24 cellular contexts compared by ENCODE assay signal in genomic region chr17:19315104-19315503, GRCh38. TPM values are rescaled to one million over a fixed set of nuclear protein-coding genes. Genes with fewer than 3 reads are reported as not detected.
A peak's percentile ranks its signal among the peaks of the same experiment; 100 is the strongest.
DNase-seq lines count a peak whose midpoint lies in the region; ATAC-seq and TF ChIP-seq lines count a peak whose summit lies in the region.
"Had no signal": no experiment of that assay in that cellular context is flagged by ENCODE, and none has a peak within 500 bp of the region (broad histone marks: within the 10 kb centered on the region; RNA-seq: fewer than 3 reads in every experiment).

No MANE protein-coding gene starts in this region.

- H3K4me1 ChIP-seq in lower lobe of right lung (peaks cover 19% of the 10 kb centered on the region), sigmoid colon (peaks cover 0 to 27% (median 6%) of the 10 kb centered on the region in 4 donors), stomach (peaks cover 0 to 22% (median 0%) of the 10 kb centered on the region in 4 donors)
- H3K4me1 ChIP-seq: Caco-2 had no signal

- H3K27me3 ChIP-seq in lower lobe of right lung (ENCODE audit: low read depth) (no peaks in the 10 kb centered on the region), sigmoid colon (no peaks in the 10 kb centered on the region), stomach (no peaks in the 10 kb centered on the region)
- H3K27me3 ChIP-seq: SJSA1 had no signal

- H3K9me3 ChIP-seq in lower lobe of right lung (no peaks in the 10 kb centered on the region), sigmoid colon (no peaks in the 10 kb centered on the region), stomach (no peaks in the 10 kb centered on the region)
- H3K9me3 ChIP-seq: Caco-2, SJSA1 had no signal

- peak; percentile 13 for DNase-seq in lower lobe of right lung
- DNase-seq in sigmoid colon = peak; percentile 21
- DNase-seq in type B pancreatic cell (ENCODE audit: extremely low spot score, unreplicated experiment) = no peak
- no peak for DNase-seq in amniotic stem cell (lab: John Stamatoyannopoulos, UW)
- no peak for DNase-seq in RKO (ENCODE audit: low spot score)
- DNase-seq in DMS53 treated with DMSO at 0.1 percent for 48 hours (lab: John Stamatoyannopoulos, UW; ENCODE audit: unreplicated experiment) = no peak
- DNase-seq in stomach = no peak
- DNase-seq: Caco-2; CD4-positive, alpha-beta memory T cell; DMS 273 treated with DMSO at 0.1 percent for 48 hours; DND-41; GOT3; HCEC 1CT; MV-4-11; NCI-H1105 treated with DMSO at 0.1 percent for 48 hours; NCI-H2081; NCI-H2171; NCI-H446; NCI-H526; OCI-M1 had no signal

- peaks cover 16% of the 10 kb centered on the region for H3K36me3 Mint-ChIP-seq in type B pancreatic cell

- TF ChIP-seq EP300 in sigmoid colon (IDR thresholded peaks at IDR 0.05) (no peak), stomach (IDR thresholded peaks at IDR 0.05) (no peak)

- H3K27ac Mint-ChIP-seq in type B pancreatic cell = peak overlapping the region; percentile 22
- H3K27ac Mint-ChIP-seq: CD4-positive, alpha-beta memory T cell; IgD-negative memory B cell had no signal

- peak overlapping the region; percentile 24 for H3K27ac ChIP-seq in cingulate gyrus (ENCODE audit: low read depth, low read length)
- no peak overlapping the region for H3K27ac ChIP-seq in lower lobe of right lung
- H3K27ac ChIP-seq in sigmoid colon = no peak overlapping the region
- H3K27ac ChIP-seq in stomach = no peak overlapping the region
- H3K27ac ChIP-seq: SJSA1 had no signal

- peaks cover 28% of the 10 kb centered on the region for H3K4me1 Mint-ChIP-seq in type B pancreatic cell (ENCODE audit: unreplicated experiment)
- H3K4me1 Mint-ChIP-seq: CD4-positive, alpha-beta memory T cell had no signal

- H3K27me3 Mint-ChIP-seq in type B pancreatic cell = no peaks in the 10 kb centered on the region
- H3K27me3 Mint-ChIP-seq: IgD-negative memory B cell had no signal

- H3K9me3 Mint-ChIP-seq in type B pancreatic cell = no peaks in the 10 kb centered on the region
- H3K9me3 Mint-ChIP-seq: CD4-positive, alpha-beta memory T cell; IgD-negative memory B cell had no signal

- no peak overlapping the region for H3K4me3 Mint-ChIP-seq in type B pancreatic cell
- H3K4me3 Mint-ChIP-seq: CD4-positive, alpha-beta memory T cell; IgD-negative memory B cell had no signal

- peaks cover 53% of the 10 kb centered on the region for H3K36me3 ChIP-seq in lower lobe of right lung
- H3K36me3 ChIP-seq in sigmoid colon = peaks cover 9 to 42% (median 34%) of the 10 kb centered on the region in 4 donors
- H3K36me3 ChIP-seq in stomach = peaks cover 27 to 69% (median 63%) of the 10 kb centered on the region in 4 donors

- no peak for TF ChIP-seq CTCF in lower lobe of right lung (IDR thresholded peaks at IDR 0.05)
- no peak for TF ChIP-seq CTCF in sigmoid colon (IDR thresholded peaks at IDR 0.05)
- no peak for TF ChIP-seq CTCF in type B pancreatic cell (conservative IDR thresholded peaks at IDR 0.05)
- TF ChIP-seq CTCF in stomach (IDR thresholded peaks at IDR 0.05) = no peak

- WGBS in sigmoid colon, 2 donors = 95 to 98% methylated on average over 4 of the region's 4 CpGs
- WGBS in stomach, 5 donors = 92 to 99% (median 96%) methylated on average over 4 of the region's 4 CpGs

- H3K4me3 ChIP-seq in lower lobe of right lung (no peak overlapping the region), sigmoid colon (no peak overlapping the region), stomach (no peak overlapping the region)
- H3K4me3 ChIP-seq: SJSA1 had no signal

- TF ChIP-seq POLR2A in sigmoid colon (IDR thresholded peaks at IDR 0.05) (no peak), stomach (IDR thresholded peaks at IDR 0.05) (no peak)

- intact Hi-C loops in lower lobe of right lung (cut with DNase I) (no loop called here), sigmoid colon (cut with DNase I) (no loop called here), stomach (cut with DNase I; ENCODE audit: low total_unique reads) (no loop called here)

- no peak for ATAC-seq in lower lobe of right lung
- ATAC-seq: Right ventricle myocardium inferior had no signal

RNA-seq across cellular contexts. Expression of gene B9D1, which starts 47.4 kb away (rescaled TPM):
- 11.3 TPM for total RNA-seq in lower lobe of right lung
- 10 to 100 TPM; 15.2 to 22.4 (median 16.0) TPM for total RNA-seq in sigmoid colon
- polyA plus RNA-seq in sigmoid colon = 10 to 100 TPM in 1 of 3 donors, 1 to 10 TPM in 2; 6.6 to 12.1 (median 6.9) TPM
- 13.8 and 23.2 TPM in 2 replicates for total RNA-seq in type B pancreatic cell (ENCODE audit: low replicate concordance)
- total RNA-seq in stomach = 10 to 100 TPM in 3 of 5 donors, not detected in 2; 10.9 to 22.8 (median 21.3) TPM
- 10 to 100 TPM; 10.9 to 18.4 (median 15.1) TPM for polyA plus RNA-seq in stomach

Comparison
In these comparisons a context has a peak if more than half of its experiments do, and no peak if none do; other contexts are left out.
1. DNase-seq: peak in lower lobe of right lung (single experiment) and sigmoid colon (single experiment); none in type B pancreatic cell (single experiment), amniotic stem cell (single experiment), RKO (single experiment), DMS53 treated with DMSO at 0.1 percent for 48 hours (single experiment) and stomach (single experiment).